ENCODE assay signal across 8 cellular contexts in genomic region chrX:118839334-118839958, GRCh38. TPM values are rescaled to one million over a fixed set of nuclear protein-coding genes. Genes with fewer than 3 reads are reported as not detected.
DNase-seq lines count a peak whose midpoint lies in the region; ATAC-seq and TF ChIP-seq lines count a peak whose summit lies in the region.

No MANE protein-coding gene starts in this region.

- peak overlapping the region; percentile 76 for H3K4me2 ChIP-seq in PC-9

- intact Hi-C loops in PC-9 (cut with micrococcal nuclease; ENCODE audit: unreplicated experiment), result no loop called here

- no TSS peak for BruUV-seq in PC-9 (replicated peaks; lab: Mats Ljungman, UMichigan)

- no peaks in the 10 kb centered on the region for H3K9me3 ChIP-seq in PC-9 (ENCODE audit: insufficient read depth, low read depth)

- POLR2A ChIA-PET in PC-9 (lab: Charles Lee; ENCODE audit: unreplicated experiment), result no interaction called here

- H3K36me3 ChIP-seq in PC-9 (ENCODE audit: low read depth), result no peaks in the 10 kb centered on the region

- CTCF ChIA-PET in PC-9 (lab: Charles Lee), result interaction anchor here (0.6 to 1.6 kb wide), 11 partner anchors 8 to 637 kb away, joined by 3 to 9 read pairs (median 3); no protein-coding TSS in a partner anchor

- H3K27me3 ChIP-seq in PC-9 (ENCODE audit: insufficient read depth, low read depth) (no peaks in the 10 kb centered on the region), foreskin keratinocyte (no peaks in the 10 kb centered on the region)

- no peaks in the 10 kb centered on the region for H4K20me1 ChIP-seq in PC-9 (ENCODE audit: insufficient read depth)

- no peaks in the 10 kb centered on the region for H3K36me3 Mint-ChIP-seq in nephron progenitor cell (ENCODE audit: low read depth)
- H3K36me3 Mint-ChIP-seq in stimulated activated naive CD8-positive, alpha-beta T cell treated with anti-CD3 and anti-CD28 coated beads, Interleukin-15, Interleukin-2, amounts not matched to agents 100 ng/mL and 50 ng/mL, for 24 hours (ENCODE audit: low read depth), result no peaks in the 10 kb centered on the region

- H3K4me3 Mint-ChIP-seq in nephron progenitor cell, result peak overlapping the region; percentile 67
- H3K4me3 Mint-ChIP-seq in stimulated activated naive CD8-positive, alpha-beta T cell treated with anti-CD3 and anti-CD28 coated beads, Interleukin-15, Interleukin-2, amounts not matched to agents 100 ng/mL and 50 ng/mL, for 24 hours, result peak overlapping the region; percentile 26

- H3K4me1 ChIP-seq in PC-9 (replicated peaks; ENCODE audit: insufficient read depth) (no peaks in the 10 kb centered on the region), foreskin keratinocyte (no peaks in the 10 kb centered on the region)

- no peak overlapping the region for H3K27ac Mint-ChIP-seq in nephron progenitor cell
- H3K27ac Mint-ChIP-seq in stimulated activated naive CD8-positive, alpha-beta T cell treated with anti-CD3 and anti-CD28 coated beads, Interleukin-15, Interleukin-2, amounts not matched to agents 100 ng/mL and 50 ng/mL, for 24 hours, result no peak overlapping the region

- peaks cover 43% of the 10 kb centered on the region for H3K9me3 Mint-ChIP-seq in nephron progenitor cell
- no peaks in the 10 kb centered on the region for H3K9me3 Mint-ChIP-seq in stimulated activated naive CD8-positive, alpha-beta T cell treated with anti-CD3 and anti-CD28 coated beads, Interleukin-15, Interleukin-2, amounts not matched to agents 100 ng/mL and 50 ng/mL, for 24 hours

- ATAC-seq in HG03108 (IDR thresholded peaks at IDR 0.05; ENCODE audit: unreplicated experiment), result peak; percentile 76
- peak; percentile 83 for ATAC-seq in foreskin keratinocyte

- H2AFZ ChIP-seq in PC-9, result peak overlapping the region; percentile 78

- peak; percentile 77 for TF ChIP-seq CTCF in PC-9 (conservative IDR thresholded peaks at IDR 0.05)
- TF ChIP-seq CTCF in foreskin keratinocyte (conservative IDR thresholded peaks at IDR 0.05), result peak; percentile 68
- TF ChIP-seq CTCF in nephron progenitor cell (IDR thresholded peaks at IDR 0.05), result peak; percentile 60

- DNase-seq in PC-9, result peak in 1 of 2 experiments; percentile 80
- DNase-seq in activated effector memory CD4-positive, alpha-beta T cell treated with anti-CD3 and anti-CD28 coated beads, Interleukin-2, amount 50 U/mL, for 16 hours, result peak; percentile 83
- DNase-seq in foreskin keratinocyte, result no peak
- DNase-seq in nephron progenitor cell, result peak; percentile 84
- DNase-seq in RKO (ENCODE audit: low spot score), result no peak

- H3K4me1 Mint-ChIP-seq in nephron progenitor cell, result no peaks in the 10 kb centered on the region
- H3K4me1 Mint-ChIP-seq in stimulated activated naive CD8-positive, alpha-beta T cell treated with anti-CD3 and anti-CD28 coated beads, Interleukin-15, Interleukin-2, amounts not matched to agents 100 ng/mL and 50 ng/mL, for 24 hours (ENCODE audit: low read depth), result no peaks in the 10 kb centered on the region

- H3K9me2 ChIP-seq in PC-9 (ENCODE audit: insufficient read depth), result no peaks in the 10 kb centered on the region

- no peaks in the 10 kb centered on the region for H3F3A ChIP-seq in PC-9 (ENCODE audit: insufficient read depth, low read depth)

- peak overlapping the region; percentile 22; the same call in 1 of the 2 replicates for H3K4me3 ChIP-seq in GM08714 (ENCODE audit: low read length)
- H3K4me3 ChIP-seq in PC-9, result peak overlapping the region; percentile 53

- H3K27me3 Mint-ChIP-seq in nephron progenitor cell (ENCODE audit: low read depth, poor library complexity), result peaks cover 8% of the 10 kb centered on the region
- peaks cover 4% of the 10 kb centered on the region for H3K27me3 Mint-ChIP-seq in stimulated activated naive CD8-positive, alpha-beta T cell treated with anti-CD3 and anti-CD28 coated beads, Interleukin-15, Interleukin-2, amounts not matched to agents 100 ng/mL and 50 ng/mL, for 24 hours

- H3K79me2 ChIP-seq in PC-9 (ENCODE audit: low read depth), result no peaks in the 10 kb centered on the region

- no peak overlapping the region for H3K27ac ChIP-seq in PC-9
- H3K27ac ChIP-seq in foreskin keratinocyte, result no peak overlapping the region

RNA-seq across cellular contexts. Expression of gene ZCCHC12, which starts 15.8 kb away (rescaled TPM):
- total RNA-seq in PC-9 (2021) (not detected in 2 replicates), foreskin keratinocyte (not detected in 2 replicates)
- not detected in 2 replicates for polyA plus RNA-seq in foreskin keratinocyte

Comparison
In these comparisons a context has a peak if more than half of its experiments do, and no peak if none do; other contexts are left out.
1. DNase-seq: peak in activated effector memory CD4-positive, alpha-beta T cell treated with anti-CD3 and anti-CD28 coated beads, Interleukin-2, amount 50 U/mL, for 16 hours (single experiment) and nephron progenitor cell (single experiment); none in foreskin keratinocyte (0 of 2) and RKO (single experiment).
2. Peak in every context shown above with its lines, with median percentiles within 50 percentile points of each other: CTCF ChIP-seq.